2 cellular contexts compared by ENCODE assay signal in the genomic region with DNA sequence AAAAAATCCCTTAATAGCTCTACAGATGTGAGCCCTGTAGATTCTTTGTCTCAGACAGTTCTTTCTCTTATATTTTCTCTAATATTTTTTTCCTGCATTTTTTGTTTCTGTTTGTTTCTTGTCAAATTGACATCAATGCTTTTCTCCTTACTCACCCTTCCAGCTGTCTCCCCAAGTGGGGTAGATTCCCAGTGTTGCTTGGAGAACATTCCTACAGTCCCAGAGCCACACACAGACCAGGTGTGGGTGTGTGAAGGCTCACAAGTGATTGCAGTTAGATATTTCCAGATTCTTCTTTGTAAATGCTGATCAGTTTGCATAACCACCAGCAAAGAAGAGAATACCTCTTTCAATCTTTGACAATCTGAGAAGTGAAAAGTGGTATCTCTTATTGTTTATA.
TF ChIP-seq lines count a peak whose summit lies in the region.

No MANE protein-coding gene starts in this region.

TF ChIP-seq in HEK293, 187 proteins besides CTCF, POLR2A, EP300 and RAD21 (continued from another document):
- TF ChIP-seq ZNF155 (tag by site-specific recombination; IDR thresholded peaks at IDR 0.05), result no peak
TF ChIP-seq in HEK293: peak in this region for 1.

TF ChIP-seq in GM23338, 12 proteins besides CTCF, POLR2A, EP300 and RAD21 (continued from another document):
- TF ChIP-seq, protein P1, sequence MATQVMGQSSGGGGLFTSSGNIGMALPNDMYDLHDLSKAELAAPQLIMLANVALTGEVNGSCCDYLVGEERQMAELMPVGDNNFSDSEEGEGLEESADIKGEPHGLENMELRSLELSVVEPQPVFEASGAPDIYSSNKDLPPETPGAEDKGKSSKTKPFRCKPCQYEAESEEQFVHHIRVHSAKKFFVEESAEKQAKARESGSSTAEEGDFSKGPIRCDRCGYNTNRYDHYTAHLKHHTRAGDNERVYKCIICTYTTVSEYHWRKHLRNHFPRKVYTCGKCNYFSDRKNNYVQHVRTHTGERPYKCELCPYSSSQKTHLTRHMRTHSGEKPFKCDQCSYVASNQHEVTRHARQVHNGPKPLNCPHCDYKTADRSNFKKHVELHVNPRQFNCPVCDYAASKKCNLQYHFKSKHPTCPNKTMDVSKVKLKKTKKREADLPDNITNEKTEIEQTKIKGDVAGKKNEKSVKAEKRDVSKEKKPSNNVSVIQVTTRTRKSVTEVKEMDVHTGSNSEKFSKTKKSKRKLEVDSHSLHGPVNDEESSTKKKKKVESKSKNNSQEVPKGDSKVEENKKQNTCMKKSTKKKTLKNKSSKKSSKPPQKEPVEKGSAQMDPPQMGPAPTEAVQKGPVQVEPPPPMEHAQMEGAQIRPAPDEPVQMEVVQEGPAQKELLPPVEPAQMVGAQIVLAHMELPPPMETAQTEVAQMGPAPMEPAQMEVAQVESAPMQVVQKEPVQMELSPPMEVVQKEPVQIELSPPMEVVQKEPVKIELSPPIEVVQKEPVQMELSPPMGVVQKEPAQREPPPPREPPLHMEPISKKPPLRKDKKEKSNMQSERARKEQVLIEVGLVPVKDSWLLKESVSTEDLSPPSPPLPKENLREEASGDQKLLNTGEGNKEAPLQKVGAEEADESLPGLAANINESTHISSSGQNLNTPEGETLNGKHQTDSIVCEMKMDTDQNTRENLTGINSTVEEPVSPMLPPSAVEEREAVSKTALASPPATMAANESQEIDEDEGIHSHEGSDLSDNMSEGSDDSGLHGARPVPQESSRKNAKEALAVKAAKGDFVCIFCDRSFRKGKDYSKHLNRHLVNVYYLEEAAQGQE (IDR thresholded peaks at IDR 0.05; ENCODE audit: unreplicated experiment), result no peak
- TF ChIP-seq EZH2 (IDR thresholded peaks at IDR 0.05; ENCODE audit: low read depth, unreplicated experiment), result no peak
- TF ChIP-seq CREB1 (CRISPR knock-in tag; IDR thresholded peaks at IDR 0.05; ENCODE audit: low read depth), result no peak
- no peak for TF ChIP-seq ZNF331 (CRISPR knock-in tag; IDR thresholded peaks at IDR 0.05; ENCODE audit: low read depth)
- TF ChIP-seq STAT1 (IDR thresholded peaks at IDR 0.05; ENCODE audit: unreplicated experiment), result no peak
- no peak for TF ChIP-seq EZH2phosphoT487 (IDR thresholded peaks at IDR 0.05; ENCODE audit: unreplicated experiment)
- TF ChIP-seq, protein P2, sequence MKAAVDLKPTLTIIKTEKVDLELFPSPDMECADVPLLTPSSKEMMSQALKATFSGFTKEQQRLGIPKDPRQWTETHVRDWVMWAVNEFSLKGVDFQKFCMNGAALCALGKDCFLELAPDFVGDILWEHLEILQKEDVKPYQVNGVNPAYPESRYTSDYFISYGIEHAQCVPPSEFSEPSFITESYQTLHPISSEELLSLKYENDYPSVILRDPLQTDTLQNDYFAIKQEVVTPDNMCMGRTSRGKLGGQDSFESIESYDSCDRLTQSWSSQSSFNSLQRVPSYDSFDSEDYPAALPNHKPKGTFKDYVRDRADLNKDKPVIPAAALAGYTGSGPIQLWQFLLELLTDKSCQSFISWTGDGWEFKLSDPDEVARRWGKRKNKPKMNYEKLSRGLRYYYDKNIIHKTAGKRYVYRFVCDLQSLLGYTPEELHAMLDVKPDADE (IDR thresholded peaks at IDR 0.05), result no peak
- TF ChIP-seq NANOG (IDR thresholded peaks at IDR 0.05; ENCODE audit: borderline replicate concordance), result no peak
- TF ChIP-seq, protein P3, sequence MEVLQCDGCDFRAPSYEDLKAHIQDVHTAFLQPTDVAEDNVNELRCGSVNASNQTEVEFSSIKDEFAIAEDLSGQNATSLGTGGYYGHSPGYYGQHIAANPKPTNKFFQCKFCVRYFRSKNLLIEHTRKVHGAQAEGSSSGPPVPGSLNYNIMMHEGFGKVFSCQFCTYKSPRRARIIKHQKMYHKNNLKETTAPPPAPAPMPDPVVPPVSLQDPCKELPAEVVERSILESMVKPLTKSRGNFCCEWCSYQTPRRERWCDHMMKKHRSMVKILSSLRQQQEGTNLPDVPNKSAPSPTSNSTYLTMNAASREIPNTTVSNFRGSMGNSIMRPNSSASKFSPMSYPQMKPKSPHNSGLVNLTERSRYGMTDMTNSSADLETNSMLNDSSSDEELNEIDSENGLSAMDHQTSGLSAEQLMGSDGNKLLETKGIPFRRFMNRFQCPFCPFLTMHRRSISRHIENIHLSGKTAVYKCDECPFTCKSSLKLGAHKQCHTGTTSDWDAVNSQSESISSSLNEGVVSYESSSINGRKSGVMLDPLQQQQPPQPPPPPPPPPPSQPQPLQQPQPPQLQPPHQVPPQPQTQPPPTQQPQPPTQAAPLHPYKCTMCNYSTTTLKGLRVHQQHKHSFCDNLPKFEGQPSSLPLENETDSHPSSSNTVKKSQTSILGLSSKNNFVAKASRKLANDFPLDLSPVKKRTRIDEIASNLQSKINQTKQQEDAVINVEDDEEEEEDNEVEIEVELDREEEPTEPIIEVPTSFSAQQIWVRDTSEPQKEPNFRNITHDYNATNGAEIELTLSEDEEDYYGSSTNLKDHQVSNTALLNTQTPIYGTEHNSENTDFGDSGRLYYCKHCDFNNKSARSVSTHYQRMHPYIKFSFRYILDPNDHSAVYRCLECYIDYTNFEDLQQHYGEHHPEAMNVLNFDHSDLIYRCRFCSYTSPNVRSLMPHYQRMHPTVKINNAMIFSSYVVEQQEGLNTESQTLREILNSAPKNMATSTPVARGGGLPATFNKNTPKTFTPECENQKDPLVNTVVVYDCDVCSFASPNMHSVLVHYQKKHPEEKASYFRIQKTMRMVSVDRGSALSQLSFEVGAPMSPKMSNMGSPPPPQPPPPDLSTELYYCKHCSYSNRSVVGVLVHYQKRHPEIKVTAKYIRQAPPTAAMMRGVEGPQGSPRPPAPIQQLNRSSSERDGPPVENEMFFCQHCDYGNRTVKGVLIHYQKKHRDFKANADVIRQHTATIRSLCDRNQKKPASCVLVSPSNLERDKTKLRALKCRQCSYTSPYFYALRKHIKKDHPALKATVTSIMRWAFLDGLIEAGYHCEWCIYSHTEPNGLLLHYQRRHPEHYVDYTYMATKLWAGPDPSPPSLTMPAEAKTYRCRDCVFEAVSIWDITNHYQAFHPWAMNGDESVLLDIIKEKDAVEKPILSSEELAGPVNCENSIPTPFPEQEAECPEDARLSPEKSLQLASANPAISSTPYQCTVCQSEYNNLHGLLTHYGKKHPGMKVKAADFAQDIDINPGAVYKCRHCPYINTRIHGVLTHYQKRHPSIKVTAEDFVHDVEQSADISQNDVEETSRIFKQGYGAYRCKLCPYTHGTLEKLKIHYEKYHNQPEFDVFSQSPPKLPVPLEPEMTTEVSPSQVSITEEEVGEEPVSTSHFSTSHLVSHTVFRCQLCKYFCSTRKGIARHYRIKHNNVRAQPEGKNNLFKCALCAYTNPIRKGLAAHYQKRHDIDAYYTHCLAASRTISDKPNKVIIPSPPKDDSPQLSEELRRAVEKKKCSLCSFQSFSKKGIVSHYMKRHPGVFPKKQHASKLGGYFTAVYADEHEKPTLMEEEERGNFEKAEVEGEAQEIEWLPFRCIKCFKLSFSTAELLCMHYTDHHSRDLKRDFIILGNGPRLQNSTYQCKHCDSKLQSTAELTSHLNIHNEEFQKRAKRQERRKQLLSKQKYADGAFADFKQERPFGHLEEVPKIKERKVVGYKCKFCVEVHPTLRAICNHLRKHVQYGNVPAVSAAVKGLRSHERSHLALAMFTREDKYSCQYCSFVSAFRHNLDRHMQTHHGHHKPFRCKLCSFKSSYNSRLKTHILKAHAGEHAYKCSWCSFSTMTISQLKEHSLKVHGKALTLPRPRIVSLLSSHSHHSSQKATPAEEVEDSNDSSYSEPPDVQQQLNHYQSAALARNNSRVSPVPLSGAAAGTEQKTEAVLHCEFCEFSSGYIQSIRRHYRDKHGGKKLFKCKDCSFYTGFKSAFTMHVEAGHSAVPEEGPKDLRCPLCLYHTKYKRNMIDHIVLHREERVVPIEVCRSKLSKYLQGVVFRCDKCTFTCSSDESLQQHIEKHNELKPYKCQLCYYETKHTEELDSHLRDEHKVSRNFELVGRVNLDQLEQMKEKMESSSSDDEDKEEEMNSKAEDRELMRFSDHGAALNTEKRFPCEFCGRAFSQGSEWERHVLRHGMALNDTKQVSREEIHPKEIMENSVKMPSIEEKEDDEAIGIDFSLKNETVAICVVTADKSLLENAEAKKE (CRISPR knock-in tag; IDR thresholded peaks at IDR 0.05), result no peak
TF ChIP-seq in GM23338: peak in this region for 0.
